9 cellular contexts compared by ENCODE assay signal in genomic region chrX:155213731-155214130, GRCh38. TPM values are rescaled to one million over a fixed set of nuclear protein-coding genes. Genes with fewer than 3 reads are reported as not detected.
"Had no signal": no experiment of that assay in that cellular context is flagged by ENCODE, and none has a peak within 500 bp of the region (broad histone marks: within the 10 kb centered on the region; RNA-seq: fewer than 3 reads in every experiment).

No MANE protein-coding gene starts in this region.

- H3K27me3 Mint-ChIP-seq: IgD-negative memory B cell had no signal

- H3K4me2 ChIP-seq: KMS-11 had no signal

- FAIRE-seq: HepG2, HTR-8/SVneo had no signal

- H3K9ac ChIP-seq: KMS-11 had no signal

- H3K9me3 Mint-ChIP-seq: IgD-negative memory B cell had no signal

- H3K27ac Mint-ChIP-seq: IgD-negative memory B cell had no signal

- ATAC-seq: HepG2 had no signal

- H3K27ac ChIP-seq: HL-60, KMS-11 had no signal

- DNase-seq: IMR-90, KBM-7, KG1 had no signal

- H3K4me3 Mint-ChIP-seq: IgD-negative memory B cell had no signal

RNA-seq across cellular contexts. Expression of gene RAB39B, which starts 50.6 kb away (rescaled TPM):
- total RNA-seq: HT-29 had no signal
